1 cellular context compared by ENCODE assay signal in the genomic region with DNA sequence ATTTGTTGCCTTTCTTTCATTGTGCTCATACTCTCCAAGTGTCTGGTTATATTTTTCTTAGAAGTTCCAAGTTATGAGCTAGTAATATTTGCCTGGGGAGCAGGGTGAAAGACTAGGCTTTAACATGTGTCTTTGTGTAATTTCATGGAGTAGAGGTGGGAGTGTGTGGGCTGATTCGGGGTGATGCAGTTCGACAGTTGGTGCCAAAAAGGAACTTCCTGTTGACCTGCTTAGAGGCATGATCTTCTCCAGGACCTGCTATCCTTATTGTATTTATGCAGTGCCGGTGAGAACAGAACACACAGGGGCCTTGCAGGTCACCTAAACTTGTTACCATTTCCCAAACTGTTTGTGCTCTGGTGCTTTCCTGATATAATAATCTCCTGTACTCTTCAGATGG.
TF ChIP-seq lines count a peak whose summit lies in the region.

No MANE protein-coding gene starts in this region.

TF ChIP-seq in HepG2, 621 proteins besides CTCF, POLR2A, EP300 and RAD21 (continued from another document):
- TF ChIP-seq, protein P1, sequence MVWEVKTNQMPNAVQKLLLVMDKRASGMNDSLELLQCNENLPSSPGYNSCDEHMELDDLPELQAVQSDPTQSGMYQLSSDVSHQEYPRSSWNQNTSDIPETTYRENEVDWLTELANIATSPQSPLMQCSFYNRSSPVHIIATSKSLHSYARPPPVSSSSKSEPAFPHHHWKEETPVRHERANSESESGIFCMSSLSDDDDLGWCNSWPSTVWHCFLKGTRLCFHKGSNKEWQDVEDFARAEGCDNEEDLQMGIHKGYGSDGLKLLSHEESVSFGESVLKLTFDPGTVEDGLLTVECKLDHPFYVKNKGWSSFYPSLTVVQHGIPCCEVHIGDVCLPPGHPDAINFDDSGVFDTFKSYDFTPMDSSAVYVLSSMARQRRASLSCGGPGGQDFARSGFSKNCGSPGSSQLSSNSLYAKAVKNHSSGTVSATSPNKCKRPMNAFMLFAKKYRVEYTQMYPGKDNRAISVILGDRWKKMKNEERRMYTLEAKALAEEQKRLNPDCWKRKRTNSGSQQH (CRISPR knock-in tag; IDR thresholded peaks at IDR 0.05; ENCODE audit: low read depth), result no peak
- TF ChIP-seq HDAC1 (CRISPR knock-in tag; IDR thresholded peaks at IDR 0.05) (no peak), REST (IDR thresholded peaks at IDR 0.05; ENCODE audit: borderline replicate concordance in 1 of 2, low read depth in 1 of 2, low read length in 2 of 2) (no peak), GMEB1 (CRISPR knock-in tag; IDR thresholded peaks at IDR 0.05; ENCODE audit: borderline replicate concordance) (no peak), ZMAT3 (CRISPR knock-in tag; conservative IDR thresholded peaks at IDR 0.05) (no peak), ZNF615 (CRISPR knock-in tag; IDR thresholded peaks at IDR 0.05; ENCODE audit: borderline replicate concordance) (no peak), BRD4 (CRISPR knock-in tag; IDR thresholded peaks at IDR 0.05) (no peak), ZNF143 (CRISPR knock-in tag; IDR thresholded peaks at IDR 0.05) (no peak), NFE2L1 (CRISPR knock-in tag; IDR thresholded peaks at IDR 0.05; ENCODE audit: borderline replicate concordance) (no peak)
TF ChIP-seq in HepG2: peak in this region for 0.
